Comparison of ENCODE assay signal across 24 cellular contexts in genomic region chr1:8091691-8092090, GRCh38.
DNase-seq lines count a peak whose midpoint lies in the region; ATAC-seq and TF ChIP-seq lines count a peak whose summit lies in the region.
"Had no signal": no experiment of that assay in that cellular context is flagged by ENCODE, and none has a peak within 500 bp of the region (broad histone marks: within the 10 kb centered on the region; RNA-seq: fewer than 3 reads in every experiment).

No MANE protein-coding gene starts in this region.

- no peak overlapping the region for H2AFZ ChIP-seq in HCT116 (ENCODE audit: low read depth, low read length, poor library complexity, severe bottlenecking)

- H3K9ac ChIP-seq in HCT116 (ENCODE audit: low read length) (peak overlapping the region; percentile 63), skeletal muscle satellite cell (ENCODE audit: low read depth, low read length) (peak overlapping the region; percentile 80)
- H3K9ac ChIP-seq: KMS-11 had no signal

- TF ChIP-seq RAD21 in HCT116 (IDR thresholded peaks at IDR 0.05; ENCODE audit: low read depth), result no peak

- H3K4me1 ChIP-seq in HCT116 (ENCODE audit: control insufficient read depth in 1 of 2, insufficient read depth in 2 of 2, low read length in 2 of 2) (peaks cover 98 to 100% of the 10 kb centered on the region in 2 experiments), skeletal muscle satellite cell (ENCODE audit: control insufficient read depth, insufficient read depth, low read length) (peaks cover 74% of the 10 kb centered on the region)
- H3K4me1 ChIP-seq: BE2C had no signal

- POLR2A ChIA-PET in HCT116 (lab: Charles Lee), result interaction anchor here (1.0 kb wide), 2 partner anchors 8 to 91 kb away, joined by 3 to 4 read pairs; no protein-coding TSS in a partner anchor

- intact Hi-C loops in HCT116 (cut with micrococcal nuclease), result loop anchor here (10.0 kb wide), 1 partner anchor 223 kb away; the partner anchor contains the start of gene SLC45A1

- no TSS peak for BruUV-seq in HCT116 (replicated peaks; lab: Mats Ljungman, UMichigan)

- H3K4me3 ChIP-seq in HCT116 (replicated peaks in 1 of 2; ENCODE audit: low read depth in 1 of 2, low read length in 2 of 2) (no peak overlapping the region), skeletal muscle satellite cell (ENCODE audit: low read length) (no peak overlapping the region)
- H3K4me3 ChIP-seq: body of pancreas, lower lobe of right lung, pancreas, sigmoid colon had no signal

- H3K9me3 ChIP-seq in HCT116 (ENCODE audit: control insufficient read depth in 1 of 2, insufficient read depth in 1 of 2, low read depth in 1 of 2, low read length in 2 of 2) (no peaks in the 10 kb centered on the region), skeletal muscle satellite cell (replicated peaks; ENCODE audit: low read length) (no peaks in the 10 kb centered on the region)
- H3K9me3 ChIP-seq: BE2C, body of pancreas, lower lobe of right lung, pancreas, sigmoid colon had no signal

- TF ChIP-seq POLR2A in HCT116 (IDR thresholded peaks at IDR 0.05; ENCODE audit: borderline replicate concordance, extremely low read depth, insufficient read depth, insufficient read length), result no peak

- H3K79me2 ChIP-seq in HCT116 (ENCODE audit: insufficient read depth, low read length), result peaks cover 18% of the 10 kb centered on the region; the same call in 1 of the 2 replicates

- no peaks in the 10 kb centered on the region for H3K9me2 ChIP-seq in HCT116 (ENCODE audit: insufficient read depth)

- H4K20me1 ChIP-seq in HCT116 (ENCODE audit: insufficient read depth), result no peaks in the 10 kb centered on the region

- no peak for TF ChIP-seq CTCF in HCT116 (IDR thresholded peaks at IDR 0.05 in 2 of 3, conservative IDR thresholded peaks at IDR 0.05 in 1 of 3; ENCODE audit: borderline replicate concordance in 1 of 3, insufficient read depth in 1 of 3, low read depth in 2 of 3, low read length in 2 of 3)

- peak overlapping the region; percentile 97 for H3K27ac ChIP-seq in HCT116 (ENCODE audit: low read depth, low read length)
- H3K27ac ChIP-seq in epithelial cell of prostate, result peak overlapping the region; percentile 100
- H3K27ac ChIP-seq: body of pancreas, KMS-11, lower lobe of right lung, pancreas had no signal

- H3K36me3 ChIP-seq in HCT116 (ENCODE audit: control insufficient read depth in 1 of 2, insufficient read depth in 2 of 2, low read length in 2 of 2) (no peaks in the 10 kb centered on the region), skeletal muscle satellite cell (ENCODE audit: insufficient read depth, low read length) (no peaks in the 10 kb centered on the region)
- H3K36me3 ChIP-seq: BE2C, lower lobe of right lung, pancreas, sigmoid colon had no signal

- H3K4me2 ChIP-seq in HCT116 (ENCODE audit: low read length), result peak overlapping the region; percentile 54
- peak overlapping the region; percentile 5 for H3K4me2 ChIP-seq in skeletal muscle satellite cell (ENCODE audit: low read length)
- H3K4me2 ChIP-seq: KMS-11 had no signal

- no peak for DNase-seq in HCT116 (ENCODE audit: low read depth, low spot score)
- peak; percentile 87 for DNase-seq in RPMI7951 (ENCODE audit: low read depth)
- no peak for DNase-seq in epithelial cell of prostate (ENCODE audit: low read depth, low spot score)
- no peak for DNase-seq in stimulated activated CD4-positive, alpha-beta T cell treated with anti-CD3 and anti-CD28 coated beads, Interleukin-2, amount 100 ng/mL, for 48 hours
- no peak for DNase-seq in cerebellum (ENCODE audit: low spot score)
- DNase-seq in hepatic stellate cell (ENCODE audit: low spot score), result no peak
- no peak for DNase-seq in SHP77 (lab: John Stamatoyannopoulos, UW)
- DNase-seq: activated CD4-positive, alpha-beta memory T cell treated with anti-CD3 and anti-CD28 coated beads for 36 hours; activated naive CD4-positive, alpha-beta T cell treated with anti-CD3 and anti-CD28 coated beads, Interleukin-2, amount 10 ng/mL, durations not matched to agents 7 days and 5 days; activated T-cell treated with anti-CD3 and anti-CD28 coated beads, Interleukin-2, amount 50 U/mL, for 1 hour; BE2C; body of pancreas; erythroblast; H9; head of caudate nucleus; lower lobe of right lung; naive B cell; NCI-H1105; NCI-H2171 treated with DMSO at 0.1 percent for 48 hours; NCI-H774; pancreas; sigmoid colon had no signal

- ATAC-seq in HCT116, result no peak
- ATAC-seq: body of pancreas, lower lobe of right lung, pancreas had no signal

- CTCF ChIA-PET in HCT116 (lab: Charles Lee), result no interaction called here

- RAD21 ChIA-PET in HCT116 (lab: Charles Lee; ENCODE audit: low non-redundant PET in 1 of 2, low total read pairs in 2 of 2, uncharacterized antibody in 2 of 2, unreplicated experiment in 2 of 2), result no interaction called here

- no peaks in the 10 kb centered on the region for H3K27me3 ChIP-seq in HCT116 (ENCODE audit: insufficient read depth, low read length)
- H3K27me3 ChIP-seq in skeletal muscle satellite cell (ENCODE audit: control insufficient read depth, insufficient read depth, low read length), result no peaks in the 10 kb centered on the region
- H3K27me3 ChIP-seq: BE2C, body of pancreas, pancreas, sigmoid colon had no signal

TF ChIP-seq in HCT116, 20 proteins besides CTCF, POLR2A, EP300 and RAD21:
- no peak for TF ChIP-seq ZNF274 (IDR thresholded peaks at IDR 0.05; ENCODE audit: low read depth, low read length)
- no peak for TF ChIP-seq FOSL1 (IDR thresholded peaks at IDR 0.05; ENCODE audit: low read depth)
- TF ChIP-seq EGR1 (IDR thresholded peaks at IDR 0.05; ENCODE audit: low read depth), result no peak
- no peak for TF ChIP-seq ZFX (IDR thresholded peaks at IDR 0.05)
- no peak for TF ChIP-seq CEBPB (IDR thresholded peaks at IDR 0.05; ENCODE audit: low read depth)
- TF ChIP-seq EZH2phosphoT487 (IDR thresholded peaks at IDR 0.05; ENCODE audit: borderline replicate concordance), result no peak
